8 cellular contexts compared by ENCODE assay signal in the genomic region with DNA sequence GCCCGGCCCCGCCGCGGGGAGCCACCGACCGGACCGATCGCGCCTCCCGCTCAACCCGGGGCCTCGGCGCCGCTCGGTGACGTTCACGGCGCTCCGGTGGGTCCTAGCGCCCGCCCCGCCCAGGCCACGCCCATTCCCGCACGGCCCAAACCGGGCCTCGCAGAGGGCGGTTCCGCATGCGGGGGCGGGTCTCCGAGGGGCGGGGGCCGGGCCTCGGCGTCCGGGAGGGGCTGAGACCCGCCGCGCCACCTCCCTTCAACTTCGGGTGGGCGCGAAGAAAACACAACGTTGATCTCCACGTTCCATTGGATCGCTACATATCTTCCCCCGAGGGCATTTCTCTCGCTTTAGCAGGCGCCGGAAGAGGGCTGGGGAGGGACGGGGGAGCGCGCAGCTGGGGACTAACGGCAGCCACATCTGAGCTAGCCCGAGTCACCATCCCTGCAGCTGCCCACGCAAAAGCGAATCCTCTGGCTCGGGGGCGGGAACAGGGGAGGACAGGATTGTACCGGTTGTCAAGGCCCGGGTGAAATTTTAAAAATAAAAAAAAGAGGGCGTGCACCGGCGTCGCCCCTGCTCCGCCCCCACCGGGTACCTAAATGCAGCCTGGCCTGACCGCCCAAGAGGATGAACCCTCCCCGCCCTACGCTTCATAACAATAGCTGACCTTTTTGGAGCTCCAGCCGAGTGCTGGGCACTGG. TPM values are rescaled to one million over a fixed set of nuclear protein-coding genes. Genes with fewer than 3 reads are reported as not detected.
DNase-seq lines count a peak whose midpoint lies in the region; ATAC-seq and TF ChIP-seq lines count a peak whose summit lies in the region.

MAD2L2 (minus strand) TSS at position 78 of the 701 bp plus-strand sequence. CDS start 547 bp downstream, outside the sequence.

- ATAC-seq in GM21447 (IDR thresholded peaks at IDR 0.05; ENCODE audit: unreplicated experiment): peak; percentile 73

- no peaks in the 10 kb centered on the region for H3K9me3 Mint-ChIP-seq in activated T-helper 2 cell treated with anti-CD3 and anti-CD28 coated beads, Interferon-gamma antibody, Interleukin-2, Interleukin-4, amounts not matched to agents 10 μg/mL and 5 μg/mL and 100 μg/mL, durations not matched to agents 14 hours and 24 hours and 36 hours
- H3K9me3 Mint-ChIP-seq in nephron: no peaks in the 10 kb centered on the region

- H3K4me3 Mint-ChIP-seq in activated T-helper 2 cell treated with anti-CD3 and anti-CD28 coated beads, Interferon-gamma antibody, Interleukin-2, Interleukin-4, amounts not matched to agents 10 μg/mL and 5 μg/mL and 100 μg/mL, durations not matched to agents 14 hours and 24 hours and 36 hours (ENCODE audit: low read depth): peak within 1 kb of the TSS; percentile 86
- peak within 1 kb of the TSS; percentile 87 to 98 (median 94) for H3K4me3 Mint-ChIP-seq in nephron

- peak within 1 kb of the TSS; percentile 87 for H3K27ac Mint-ChIP-seq in activated T-helper 2 cell treated with anti-CD3 and anti-CD28 coated beads, Interferon-gamma antibody, Interleukin-2, Interleukin-4, amounts not matched to agents 10 μg/mL and 5 μg/mL and 100 μg/mL, durations not matched to agents 14 hours and 24 hours and 36 hours
- peak within 1 kb of the TSS; percentile 59 to 88 (median 70) for H3K27ac Mint-ChIP-seq in nephron

- intact Hi-C loops in activated T-helper 2 cell treated with anti-CD3 and anti-CD28 coated beads, Interferon-gamma antibody, Interleukin-2, Interleukin-4, amounts not matched to agents 10 μg/mL and 5 μg/mL and 100 μg/mL, durations not matched to agents 14 hours and 24 hours and 36 hours (cut with micrococcal nuclease): loop anchor here (2.0 to 5.0 kb wide), 2 partner anchors 16 to 56 kb away; partner anchors contain the start of genes AGTRAP and FBXO6

- peak within 1 kb of the TSS; percentile 91 for H3K27ac ChIP-seq in RWPE1

- no peak for TF ChIP-seq CTCF in RWPE1 (conservative IDR thresholded peaks at IDR 0.05; ENCODE audit: low read depth)
- TF ChIP-seq CTCF in fibroblast of pulmonary artery (IDR thresholded peaks at IDR 0.05; ENCODE audit: low read length, missing control alignments): no peak
- TF ChIP-seq CTCF in nephron (IDR thresholded peaks at IDR 0.05; ENCODE audit: unreplicated experiment in 3 of 3): no peak

- H3K4me1 Mint-ChIP-seq in activated T-helper 2 cell treated with anti-CD3 and anti-CD28 coated beads, Interferon-gamma antibody, Interleukin-2, Interleukin-4, amounts not matched to agents 10 μg/mL and 5 μg/mL and 100 μg/mL, durations not matched to agents 14 hours and 24 hours and 36 hours (ENCODE audit: low read depth): peaks cover 9% of the 10 kb centered on the region
- peaks cover 15% of the 10 kb centered on the region for H3K4me1 Mint-ChIP-seq in nephron

- no peaks in the 10 kb centered on the region for H3K36me3 Mint-ChIP-seq in activated T-helper 2 cell treated with anti-CD3 and anti-CD28 coated beads, Interferon-gamma antibody, Interleukin-2, Interleukin-4, amounts not matched to agents 10 μg/mL and 5 μg/mL and 100 μg/mL, durations not matched to agents 14 hours and 24 hours and 36 hours (ENCODE audit: low read depth)
- peaks cover 4% of the 10 kb centered on the region for H3K36me3 Mint-ChIP-seq in nephron (ENCODE audit: low read depth)

- peak within 1 kb of the TSS; percentile 80 for H3K4me3 ChIP-seq in fibroblast of pulmonary artery (replicated peaks; ENCODE audit: low read depth, low read length)

- H3K27me3 Mint-ChIP-seq in activated T-helper 2 cell treated with anti-CD3 and anti-CD28 coated beads, Interferon-gamma antibody, Interleukin-2, Interleukin-4, amounts not matched to agents 10 μg/mL and 5 μg/mL and 100 μg/mL, durations not matched to agents 14 hours and 24 hours and 36 hours (ENCODE audit: low read depth): peaks cover 7% of the 10 kb centered on the region
- peaks cover 10% of the 10 kb centered on the region for H3K27me3 Mint-ChIP-seq in nephron (ENCODE audit: low read depth)

- DNase-seq in DMS114 treated with DMSO at 0.1 percent for 48 hours (lab: John Stamatoyannopoulos, UW; ENCODE audit: unreplicated experiment) (peak; percentile 47), HuH-7.5 (ENCODE audit: low spot score) (peak; percentile 94), RWPE1 (ENCODE audit: low spot score) (peak; percentile 89), fibroblast of pulmonary artery (ENCODE audit: low read depth) (peak; percentile 74)
- DNase-seq in activated T-helper 2 cell treated with anti-CD3 and anti-CD28 coated beads, Interferon-gamma antibody, Interleukin-2, Interleukin-4, amounts not matched to agents 10 μg/mL and 5 μg/mL and 100 μg/mL, durations not matched to agents 14 hours and 24 hours and 36 hours (ENCODE audit: low spot score): peak; percentile 85
- peak; percentile 88 for DNase-seq in stimulated activated naive CD4-positive, alpha-beta T cell treated with Interleukin-2 at 50 U/mL for 16 hours (lab: John Stamatoyannopoulos, UW)

- CTCF ChIA-PET in RWPE1 (lab: Yijun Ruan, JAX): interaction anchor here (1.8 kb wide), 1 partner anchor 17 kb away, joined by 6 read pairs; no protein-coding TSS in a partner anchor

- POLR2A ChIA-PET in RWPE1 (lab: Yijun Ruan, JAX; ENCODE audit: low non-redundant PET): interaction anchor here (0.6 kb wide), 1 partner anchor 41 kb away, joined by 3 read pairs; no protein-coding TSS in a partner anchor

RNA-seq across cellular contexts. Expression of gene MAD2L2, which starts in this region (rescaled TPM):
- total RNA-seq in activated T-helper 2 cell treated with anti-CD3 and anti-CD28 coated beads, Interferon-gamma antibody, Interleukin-2, Interleukin-4, amounts not matched to agents 10 μg/mL and 5 μg/mL and 100 μg/mL, durations not matched to agents 14 hours and 24 hours and 36 hours: 77.1 and 78.0 TPM in 2 replicates

Comparison
In these comparisons a context has a peak if more than half of its experiments do, and no peak if none do; other contexts are left out.
1. Peak in every context shown above with its lines: DNase-seq, ATAC-seq, H3K4me3 ChIP-seq and H3K27ac ChIP-seq.